ENCODE assay signal across 23 cellular contexts in genomic region chr6:36940027-36940426, GRCh38. TPM values are rescaled to one million over a fixed set of nuclear protein-coding genes. Genes with fewer than 3 reads are reported as not detected.
A peak's percentile ranks its signal among the peaks of the same experiment; 100 is the strongest.
DNase-seq lines count a peak whose midpoint lies in the region; ATAC-seq and TF ChIP-seq lines count a peak whose summit lies in the region.
"Had no signal": no experiment of that assay in that cellular context is flagged by ENCODE, and none has a peak within 500 bp of the region (broad histone marks: within the 10 kb centered on the region; RNA-seq: fewer than 3 reads in every experiment).

No MANE protein-coding gene starts in this region.

- peaks cover 20% of the 10 kb centered on the region for H3K4me1 Mint-ChIP-seq in stimulated activated naive CD8-positive, alpha-beta T cell treated with anti-CD3 and anti-CD28 coated beads, Interleukin-15, amount 100 ng/mL, for 72 hours
- H3K4me1 Mint-ChIP-seq: CD14-positive monocyte had no signal

- CTCF ChIA-PET in Panc1 (lab: Charles Lee): no interaction called here

- no peaks in the 10 kb centered on the region for H3K27me3 ChIP-seq in Panc1 (ENCODE audit: control insufficient read depth, insufficient read depth, low read length)
- H3K27me3 ChIP-seq: BE2C; BLaER1 treated with 17β-estradiol and CSF1 and Interleukin-3, amounts not matched to agents 10 nM and 100 nM had no signal

- H3K4me1 ChIP-seq in Panc1 (ENCODE audit: control insufficient read depth, insufficient read depth, low read length): no peaks in the 10 kb centered on the region
- H3K4me1 ChIP-seq: A549 had no signal

- no peak for ATAC-seq in Right ventricle myocardium superior (ENCODE audit: poor library complexity)
- ATAC-seq in Panc1: peak; percentile 50; the same call in 1 of the 2 replicates
- ATAC-seq in HG03571 (IDR thresholded peaks at IDR 0.05; ENCODE audit: unreplicated experiment): no peak
- no peak for ATAC-seq in stimulated activated naive CD8-positive, alpha-beta T cell treated with anti-CD3 and anti-CD28 coated beads, Interleukin-15, amount 100 ng/mL, for 72 hours
- ATAC-seq: A549 had no signal

- no peak overlapping the region for H3K4me3 ChIP-seq in Panc1 (ENCODE audit: low read depth in 2 of 2, low read length in 2 of 2)
- H3K4me3 ChIP-seq: A549; BLaER1 treated with 17β-estradiol and CSF1 and Interleukin-3, amounts not matched to agents 10 nM and 100 nM; GM23248 had no signal

- H3K36me3 ChIP-seq in Panc1 (ENCODE audit: control insufficient read depth, insufficient read depth, low read length): no peaks in the 10 kb centered on the region
- H3K36me3 ChIP-seq: BE2C; BLaER1 treated with 17β-estradiol and CSF1 and Interleukin-3, amounts not matched to agents 10 nM and 100 nM had no signal

- H3K4me3 Mint-ChIP-seq in stimulated activated naive CD8-positive, alpha-beta T cell treated with anti-CD3 and anti-CD28 coated beads, Interleukin-15, amount 100 ng/mL, for 72 hours: no peak overlapping the region
- H3K4me3 Mint-ChIP-seq: CD14-positive monocyte; CD4-positive, alpha-beta T cell; CD8-positive, alpha-beta memory T cell had no signal

- H3K27ac ChIP-seq in Panc1 (ENCODE audit: low read length): no peak overlapping the region
- H3K27ac ChIP-seq: A549; BLaER1 treated with 17β-estradiol and CSF1 and Interleukin-3, amounts not matched to agents 10 nM and 100 nM; GM23248 had no signal

- H3K9me3 Mint-ChIP-seq in stimulated activated naive CD8-positive, alpha-beta T cell treated with anti-CD3 and anti-CD28 coated beads, Interleukin-15, amount 100 ng/mL, for 72 hours: no peaks in the 10 kb centered on the region
- H3K9me3 Mint-ChIP-seq: CD4-positive, alpha-beta T cell had no signal

- DNase-seq in cardiac septum (ENCODE audit: low spot score): peak; percentile 24
- no peak for DNase-seq in Right ventricle myocardium superior
- no peak for DNase-seq in Panc1 (ENCODE audit: low read depth, low spot score)
- DNase-seq in mesenteric fat pad (ENCODE audit: low spot score): peak; percentile 67
- DNase-seq in hypothalamus (lab: John Stamatoyannopoulos, UW): no peak
- no peak for DNase-seq in stimulated activated naive CD8-positive, alpha-beta T cell treated with anti-CD3 and anti-CD28 coated beads, Interleukin-15, amount 100 ng/mL, for 72 hours
- DNase-seq: 8988T; ACHN; AML-193; BE2C; CD4-positive, alpha-beta T cell; CD8-positive, alpha-beta memory T cell; DMS 273 treated with DMSO at 0.1 percent for 48 hours; EL; GDM1; GM23248; H7; HCEC 1CT had no signal

- H3K27ac Mint-ChIP-seq in stimulated activated naive CD8-positive, alpha-beta T cell treated with anti-CD3 and anti-CD28 coated beads, Interleukin-15, amount 100 ng/mL, for 72 hours: no peak overlapping the region
- H3K27ac Mint-ChIP-seq: CD4-positive, alpha-beta T cell; CD8-positive, alpha-beta memory T cell had no signal

- in situ Hi-C loops in Panc1 (cut with HindIII; ENCODE audit: low pct_unique_long_range_greater_than_20kb, low sequenced_read_pairs): no loop called here

- POLR2A ChIA-PET in Panc1 (lab: Charles Lee): no interaction called here

- intact Hi-C loops in cardiac septum (cut with DNase I) (no loop called here), Right ventricle myocardium superior (cut with DNase I) (no loop called here), Panc1 (cut with micrococcal nuclease; ENCODE audit: unreplicated experiment) (no loop called here)

- peaks cover 17% of the 10 kb centered on the region for H3K27me3 Mint-ChIP-seq in stimulated activated naive CD8-positive, alpha-beta T cell treated with anti-CD3 and anti-CD28 coated beads, Interleukin-15, amount 100 ng/mL, for 72 hours
- H3K27me3 Mint-ChIP-seq: CD4-positive, alpha-beta T cell had no signal

- no peaks in the 10 kb centered on the region for H3K9me3 ChIP-seq in Panc1 (ENCODE audit: control insufficient read depth, insufficient read depth, low read depth, low read length)
- H3K9me3 ChIP-seq: A549, BE2C had no signal

- BruUV-seq in Panc1 (replicated peaks; lab: Mats Ljungman, UMichigan): no TSS peak

- TF ChIP-seq CTCF in Panc1 (IDR thresholded peaks at IDR 0.05): no peak

RNA-seq across cellular contexts. Expression of gene PI16, which starts 14.5 kb away (rescaled TPM):
- total RNA-seq in cardiac septum: 11.9 TPM
- 27.8 TPM for total RNA-seq in Right ventricle myocardium superior
- not detected for total RNA-seq in Panc1 (2021; ENCODE audit: unreplicated experiment)
- polyA plus RNA-seq in Panc1 (2012; ENCODE audit: insufficient read length): not detected
- 22.5 TPM for total RNA-seq in mesenteric fat pad
- total RNA-seq: H1, H7 had no signal
- polyA plus RNA-seq: A549 had no signal

RNA-seq across cellular contexts. Expression of gene MTCH1, which starts 46.0 kb away (rescaled TPM):
- 139 TPM for total RNA-seq in cardiac septum
- 205 TPM for total RNA-seq in Right ventricle myocardium superior
- total RNA-seq in Panc1 (2021; ENCODE audit: unreplicated experiment): 223 TPM
- 267 TPM for polyA plus RNA-seq in Panc1 (2012; ENCODE audit: insufficient read length)
- total RNA-seq in mesenteric fat pad: 169 TPM

RNA-seq across cellular contexts. Expression of gene C6orf89, which starts 54.3 kb away (rescaled TPM):
- total RNA-seq in cardiac septum (49.2 TPM), Right ventricle myocardium superior (73.2 TPM), Panc1 (2021; ENCODE audit: unreplicated experiment) (59.2 TPM), mesenteric fat pad (61.6 TPM)
- polyA plus RNA-seq in Panc1 (2012; ENCODE audit: insufficient read length): 32.3 TPM

Comparison
In these comparisons a context has a peak if more than half of its experiments do, and no peak if none do; other contexts are left out.
1. DNase-seq: peak in cardiac septum (single experiment) and mesenteric fat pad (single experiment); none in Right ventricle myocardium superior (single experiment), Panc1 (single experiment), hypothalamus (0 of 51) and stimulated activated naive CD8-positive, alpha-beta T cell treated with anti-CD3 and anti-CD28 coated beads, Interleukin-15, amount 100 ng/mL, for 72 hours (0 of 2).
2. RNA of gene PI16, which starts 14.5 kb away (total RNA-seq): 27.8 TPM in Right ventricle myocardium superior (single experiment), 22.5 TPM in mesenteric fat pad (single experiment) and 11.9 TPM in cardiac septum (single experiment); not detected in Panc1 (single experiment); every median in the first group is over 10 times any median in the second.